ENCODE assay signal across 1 cellular context in the genomic region with DNA sequence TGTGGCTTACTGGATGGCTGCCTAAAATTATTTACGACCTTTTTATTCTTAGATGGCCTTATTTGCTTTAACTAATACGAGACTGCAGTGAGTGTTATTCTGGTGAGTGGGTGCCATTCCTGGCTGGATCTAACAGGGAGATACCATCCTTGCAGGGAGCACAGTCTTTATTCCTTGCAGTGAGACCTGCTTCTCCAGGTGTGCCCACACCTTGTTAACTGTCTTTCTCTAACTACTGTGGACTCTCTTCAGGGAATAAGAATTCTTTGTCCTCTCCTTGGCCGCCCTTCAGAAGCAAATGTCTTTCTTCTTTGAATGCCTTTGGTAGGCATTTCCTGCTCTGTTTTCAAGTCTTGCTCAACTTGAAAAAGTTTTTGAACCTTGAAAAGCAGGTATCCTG.
TF ChIP-seq lines count a peak whose summit lies in the region.

No MANE protein-coding gene starts in this region.

TF ChIP-seq in GM23338, 12 proteins besides CTCF, POLR2A, EP300 and RAD21 (continued from another document):
- TF ChIP-seq REST (IDR thresholded peaks at IDR 0.05; ENCODE audit: unreplicated experiment) (no peak), EZH2phosphoT487 (IDR thresholded peaks at IDR 0.05; ENCODE audit: unreplicated experiment) (no peak), ETS1 (IDR thresholded peaks at IDR 0.05) (no peak), JUNB (IDR thresholded peaks at IDR 0.05; ENCODE audit: unreplicated experiment) (no peak), NANOG (IDR thresholded peaks at IDR 0.05; ENCODE audit: borderline replicate concordance) (no peak)
- TF ChIP-seq, protein P1, sequence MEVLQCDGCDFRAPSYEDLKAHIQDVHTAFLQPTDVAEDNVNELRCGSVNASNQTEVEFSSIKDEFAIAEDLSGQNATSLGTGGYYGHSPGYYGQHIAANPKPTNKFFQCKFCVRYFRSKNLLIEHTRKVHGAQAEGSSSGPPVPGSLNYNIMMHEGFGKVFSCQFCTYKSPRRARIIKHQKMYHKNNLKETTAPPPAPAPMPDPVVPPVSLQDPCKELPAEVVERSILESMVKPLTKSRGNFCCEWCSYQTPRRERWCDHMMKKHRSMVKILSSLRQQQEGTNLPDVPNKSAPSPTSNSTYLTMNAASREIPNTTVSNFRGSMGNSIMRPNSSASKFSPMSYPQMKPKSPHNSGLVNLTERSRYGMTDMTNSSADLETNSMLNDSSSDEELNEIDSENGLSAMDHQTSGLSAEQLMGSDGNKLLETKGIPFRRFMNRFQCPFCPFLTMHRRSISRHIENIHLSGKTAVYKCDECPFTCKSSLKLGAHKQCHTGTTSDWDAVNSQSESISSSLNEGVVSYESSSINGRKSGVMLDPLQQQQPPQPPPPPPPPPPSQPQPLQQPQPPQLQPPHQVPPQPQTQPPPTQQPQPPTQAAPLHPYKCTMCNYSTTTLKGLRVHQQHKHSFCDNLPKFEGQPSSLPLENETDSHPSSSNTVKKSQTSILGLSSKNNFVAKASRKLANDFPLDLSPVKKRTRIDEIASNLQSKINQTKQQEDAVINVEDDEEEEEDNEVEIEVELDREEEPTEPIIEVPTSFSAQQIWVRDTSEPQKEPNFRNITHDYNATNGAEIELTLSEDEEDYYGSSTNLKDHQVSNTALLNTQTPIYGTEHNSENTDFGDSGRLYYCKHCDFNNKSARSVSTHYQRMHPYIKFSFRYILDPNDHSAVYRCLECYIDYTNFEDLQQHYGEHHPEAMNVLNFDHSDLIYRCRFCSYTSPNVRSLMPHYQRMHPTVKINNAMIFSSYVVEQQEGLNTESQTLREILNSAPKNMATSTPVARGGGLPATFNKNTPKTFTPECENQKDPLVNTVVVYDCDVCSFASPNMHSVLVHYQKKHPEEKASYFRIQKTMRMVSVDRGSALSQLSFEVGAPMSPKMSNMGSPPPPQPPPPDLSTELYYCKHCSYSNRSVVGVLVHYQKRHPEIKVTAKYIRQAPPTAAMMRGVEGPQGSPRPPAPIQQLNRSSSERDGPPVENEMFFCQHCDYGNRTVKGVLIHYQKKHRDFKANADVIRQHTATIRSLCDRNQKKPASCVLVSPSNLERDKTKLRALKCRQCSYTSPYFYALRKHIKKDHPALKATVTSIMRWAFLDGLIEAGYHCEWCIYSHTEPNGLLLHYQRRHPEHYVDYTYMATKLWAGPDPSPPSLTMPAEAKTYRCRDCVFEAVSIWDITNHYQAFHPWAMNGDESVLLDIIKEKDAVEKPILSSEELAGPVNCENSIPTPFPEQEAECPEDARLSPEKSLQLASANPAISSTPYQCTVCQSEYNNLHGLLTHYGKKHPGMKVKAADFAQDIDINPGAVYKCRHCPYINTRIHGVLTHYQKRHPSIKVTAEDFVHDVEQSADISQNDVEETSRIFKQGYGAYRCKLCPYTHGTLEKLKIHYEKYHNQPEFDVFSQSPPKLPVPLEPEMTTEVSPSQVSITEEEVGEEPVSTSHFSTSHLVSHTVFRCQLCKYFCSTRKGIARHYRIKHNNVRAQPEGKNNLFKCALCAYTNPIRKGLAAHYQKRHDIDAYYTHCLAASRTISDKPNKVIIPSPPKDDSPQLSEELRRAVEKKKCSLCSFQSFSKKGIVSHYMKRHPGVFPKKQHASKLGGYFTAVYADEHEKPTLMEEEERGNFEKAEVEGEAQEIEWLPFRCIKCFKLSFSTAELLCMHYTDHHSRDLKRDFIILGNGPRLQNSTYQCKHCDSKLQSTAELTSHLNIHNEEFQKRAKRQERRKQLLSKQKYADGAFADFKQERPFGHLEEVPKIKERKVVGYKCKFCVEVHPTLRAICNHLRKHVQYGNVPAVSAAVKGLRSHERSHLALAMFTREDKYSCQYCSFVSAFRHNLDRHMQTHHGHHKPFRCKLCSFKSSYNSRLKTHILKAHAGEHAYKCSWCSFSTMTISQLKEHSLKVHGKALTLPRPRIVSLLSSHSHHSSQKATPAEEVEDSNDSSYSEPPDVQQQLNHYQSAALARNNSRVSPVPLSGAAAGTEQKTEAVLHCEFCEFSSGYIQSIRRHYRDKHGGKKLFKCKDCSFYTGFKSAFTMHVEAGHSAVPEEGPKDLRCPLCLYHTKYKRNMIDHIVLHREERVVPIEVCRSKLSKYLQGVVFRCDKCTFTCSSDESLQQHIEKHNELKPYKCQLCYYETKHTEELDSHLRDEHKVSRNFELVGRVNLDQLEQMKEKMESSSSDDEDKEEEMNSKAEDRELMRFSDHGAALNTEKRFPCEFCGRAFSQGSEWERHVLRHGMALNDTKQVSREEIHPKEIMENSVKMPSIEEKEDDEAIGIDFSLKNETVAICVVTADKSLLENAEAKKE (CRISPR knock-in tag; IDR thresholded peaks at IDR 0.05) = no peak
